In the genomic region with DNA sequence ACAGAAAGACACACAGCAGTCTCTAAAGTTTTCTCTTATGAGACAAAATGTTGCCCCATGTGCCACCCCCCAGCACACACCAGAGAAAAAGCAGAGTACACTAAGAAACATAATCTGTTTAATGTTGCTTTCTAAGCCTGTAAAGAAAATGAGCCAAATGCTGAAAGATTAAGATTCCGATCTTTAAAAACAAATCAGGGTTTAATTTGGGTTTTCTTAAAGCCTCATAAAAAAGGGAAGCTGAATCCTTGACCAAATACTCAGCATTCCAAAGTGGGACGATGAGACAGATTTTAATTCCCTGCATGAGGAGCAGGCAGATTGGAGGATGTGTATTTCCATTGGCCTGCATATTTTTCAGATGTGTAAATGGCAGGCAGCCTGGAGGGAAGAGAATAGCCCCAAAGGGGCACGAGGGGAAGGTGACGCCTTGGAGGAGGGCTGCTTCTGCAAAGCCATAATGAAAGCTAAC, we compare ENCODE assay signal across 13 cellular contexts.
DNase-seq lines count a peak whose midpoint lies in the region; ATAC-seq and TF ChIP-seq lines count a peak whose summit lies in the region.
"Had no signal": no experiment of that assay in that cellular context is flagged by ENCODE, and none has a peak within 500 bp of the region (broad histone marks: within the 10 kb centered on the region; RNA-seq: fewer than 3 reads in every experiment).

No MANE protein-coding gene starts in this region.

- DNase-seq in AG09309 (ENCODE audit: low read depth) (peak; percentile 94), HT1080 (ENCODE audit: low read depth) (peak; percentile 37), dedifferentiated amniotic fluid mesenchymal stem cell (ENCODE audit: extremely low spot score) (peak; percentile 86), myocyte (ENCODE audit: low read depth) (peak; percentile 76), LoVo (ENCODE audit: low spot score) (no peak), AML-193 (lab: John Stamatoyannopoulos, UW) (no peak)
- DNase-seq: activated T-cell treated with anti-CD3 and anti-CD28 coated beads, Interleukin-2, amount 50 U/mL, for 4 hours; NCI-H510A treated with DMSO at 0.1 percent for 48 hours; SHP77 had no signal

- ATAC-seq in HG02588 (IDR thresholded peaks at IDR 0.05; ENCODE audit: unreplicated experiment), result no peak
- ATAC-seq in GM21528 (IDR thresholded peaks at IDR 0.05; ENCODE audit: low FRiP score, unreplicated experiment), result no peak
- ATAC-seq: activated T-cell treated with anti-CD3 and anti-CD28 coated beads, Interleukin-2, amount 50 U/mL, for 4 hours; WTC11 had no signal

- no peak for TF ChIP-seq CTCF in AG09309 (IDR thresholded peaks at IDR 0.05; ENCODE audit: control insufficient read depth, insufficient read depth, low read depth, low read length, missing control alignments)

- no peak overlapping the region for H3K4me3 ChIP-seq in AG09309 (ENCODE audit: control insufficient read depth, low read depth, low read length)
- H3K4me3 ChIP-seq: BLaER1 treated with 17β-estradiol and CSF1 and Interleukin-3, amounts not matched to agents 10 nM and 100 nM had no signal

Comparison
In these comparisons a context has a peak if more than half of its experiments do, and no peak if none do; other contexts are left out.
1. DNase-seq: peak in AG09309 (single experiment), HT1080 (single experiment), dedifferentiated amniotic fluid mesenchymal stem cell (single experiment) and myocyte (single experiment); none in LoVo (single experiment) and AML-193 (0 of 2).